In the genomic region with DNA sequence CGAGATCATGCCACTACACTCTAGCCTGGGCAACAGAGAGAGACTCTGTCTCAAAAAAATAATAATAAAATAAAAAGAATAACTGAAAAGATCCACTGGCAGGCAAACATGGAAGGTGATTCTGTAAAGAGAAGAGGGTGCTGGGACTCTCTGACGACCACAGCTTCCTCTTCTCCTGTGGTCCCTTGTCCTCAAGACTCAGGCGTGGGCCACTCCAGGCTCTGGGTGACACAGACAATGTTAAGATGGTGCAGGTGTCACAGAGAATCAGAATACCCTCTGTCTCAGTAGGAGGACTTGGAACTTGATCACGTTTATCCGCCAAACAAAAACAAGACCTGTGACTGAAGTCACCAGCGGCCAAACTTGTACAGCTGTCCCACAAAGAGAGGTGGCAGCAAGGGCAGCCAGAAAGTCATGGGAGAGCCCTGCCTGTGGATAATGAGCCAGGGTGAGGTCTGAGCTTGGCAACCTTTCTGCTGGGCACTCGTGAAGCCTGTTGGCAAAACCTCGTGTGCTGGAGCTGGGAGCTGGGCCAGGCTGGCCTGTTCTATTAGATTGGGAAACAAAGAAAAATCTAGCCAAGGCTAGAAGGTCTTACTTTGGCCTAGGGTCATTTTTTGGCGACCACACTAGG, we compare ENCODE assay signal across 2 cellular contexts.
TF ChIP-seq lines count a peak whose summit lies in the region.

No MANE protein-coding gene starts in this region.

TF ChIP-seq in liver, 16 proteins besides CTCF, POLR2A, EP300 and RAD21 (continued from another document):
- TF ChIP-seq, protein P1, sequence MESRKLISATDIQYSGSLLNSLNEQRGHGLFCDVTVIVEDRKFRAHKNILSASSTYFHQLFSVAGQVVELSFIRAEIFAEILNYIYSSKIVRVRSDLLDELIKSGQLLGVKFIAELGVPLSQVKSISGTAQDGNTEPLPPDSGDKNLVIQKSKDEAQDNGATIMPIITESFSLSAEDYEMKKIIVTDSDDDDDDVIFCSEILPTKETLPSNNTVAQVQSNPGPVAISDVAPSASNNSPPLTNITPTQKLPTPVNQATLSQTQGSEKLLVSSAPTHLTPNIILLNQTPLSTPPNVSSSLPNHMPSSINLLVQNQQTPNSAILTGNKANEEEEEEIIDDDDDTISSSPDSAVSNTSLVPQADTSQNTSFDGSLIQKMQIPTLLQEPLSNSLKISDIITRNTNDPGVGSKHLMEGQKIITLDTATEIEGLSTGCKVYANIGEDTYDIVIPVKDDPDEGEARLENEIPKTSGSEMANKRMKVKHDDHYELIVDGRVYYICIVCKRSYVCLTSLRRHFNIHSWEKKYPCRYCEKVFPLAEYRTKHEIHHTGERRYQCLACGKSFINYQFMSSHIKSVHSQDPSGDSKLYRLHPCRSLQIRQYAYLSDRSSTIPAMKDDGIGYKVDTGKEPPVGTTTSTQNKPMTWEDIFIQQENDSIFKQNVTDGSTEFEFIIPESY (IDR thresholded peaks at IDR 0.05) = peak; percentile 63
- TF ChIP-seq, protein P2, sequence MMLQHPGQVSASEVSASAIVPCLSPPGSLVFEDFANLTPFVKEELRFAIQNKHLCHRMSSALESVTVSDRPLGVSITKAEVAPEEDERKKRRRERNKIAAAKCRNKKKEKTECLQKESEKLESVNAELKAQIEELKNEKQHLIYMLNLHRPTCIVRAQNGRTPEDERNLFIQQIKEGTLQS (IDR thresholded peaks at IDR 0.05) = no peak
- TF ChIP-seq YY1 (IDR thresholded peaks at IDR 0.05) (peak; percentile 72), NR2F2 (IDR thresholded peaks at IDR 0.05) (peak; percentile 40), FOXA2 (IDR thresholded peaks at IDR 0.05) (peak; percentile 19), TAF1 (conservative IDR thresholded peaks at IDR 0.05) (no peak)
- TF ChIP-seq, protein P3, sequence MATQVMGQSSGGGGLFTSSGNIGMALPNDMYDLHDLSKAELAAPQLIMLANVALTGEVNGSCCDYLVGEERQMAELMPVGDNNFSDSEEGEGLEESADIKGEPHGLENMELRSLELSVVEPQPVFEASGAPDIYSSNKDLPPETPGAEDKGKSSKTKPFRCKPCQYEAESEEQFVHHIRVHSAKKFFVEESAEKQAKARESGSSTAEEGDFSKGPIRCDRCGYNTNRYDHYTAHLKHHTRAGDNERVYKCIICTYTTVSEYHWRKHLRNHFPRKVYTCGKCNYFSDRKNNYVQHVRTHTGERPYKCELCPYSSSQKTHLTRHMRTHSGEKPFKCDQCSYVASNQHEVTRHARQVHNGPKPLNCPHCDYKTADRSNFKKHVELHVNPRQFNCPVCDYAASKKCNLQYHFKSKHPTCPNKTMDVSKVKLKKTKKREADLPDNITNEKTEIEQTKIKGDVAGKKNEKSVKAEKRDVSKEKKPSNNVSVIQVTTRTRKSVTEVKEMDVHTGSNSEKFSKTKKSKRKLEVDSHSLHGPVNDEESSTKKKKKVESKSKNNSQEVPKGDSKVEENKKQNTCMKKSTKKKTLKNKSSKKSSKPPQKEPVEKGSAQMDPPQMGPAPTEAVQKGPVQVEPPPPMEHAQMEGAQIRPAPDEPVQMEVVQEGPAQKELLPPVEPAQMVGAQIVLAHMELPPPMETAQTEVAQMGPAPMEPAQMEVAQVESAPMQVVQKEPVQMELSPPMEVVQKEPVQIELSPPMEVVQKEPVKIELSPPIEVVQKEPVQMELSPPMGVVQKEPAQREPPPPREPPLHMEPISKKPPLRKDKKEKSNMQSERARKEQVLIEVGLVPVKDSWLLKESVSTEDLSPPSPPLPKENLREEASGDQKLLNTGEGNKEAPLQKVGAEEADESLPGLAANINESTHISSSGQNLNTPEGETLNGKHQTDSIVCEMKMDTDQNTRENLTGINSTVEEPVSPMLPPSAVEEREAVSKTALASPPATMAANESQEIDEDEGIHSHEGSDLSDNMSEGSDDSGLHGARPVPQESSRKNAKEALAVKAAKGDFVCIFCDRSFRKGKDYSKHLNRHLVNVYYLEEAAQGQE (IDR thresholded peaks at IDR 0.05) = peak; percentile 62
- TF ChIP-seq, protein P4, sequence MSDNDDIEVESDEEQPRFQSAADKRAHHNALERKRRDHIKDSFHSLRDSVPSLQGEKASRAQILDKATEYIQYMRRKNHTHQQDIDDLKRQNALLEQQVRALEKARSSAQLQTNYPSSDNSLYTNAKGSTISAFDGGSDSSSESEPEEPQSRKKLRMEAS (IDR thresholded peaks at IDR 0.05) = peak; percentile 86
TF ChIP-seq in liver: peak in this region for 12.

TF ChIP-seq in HepG2, 621 proteins besides CTCF, POLR2A, EP300 and RAD21 (continued from another document):
- TF ChIP-seq, protein P5, sequence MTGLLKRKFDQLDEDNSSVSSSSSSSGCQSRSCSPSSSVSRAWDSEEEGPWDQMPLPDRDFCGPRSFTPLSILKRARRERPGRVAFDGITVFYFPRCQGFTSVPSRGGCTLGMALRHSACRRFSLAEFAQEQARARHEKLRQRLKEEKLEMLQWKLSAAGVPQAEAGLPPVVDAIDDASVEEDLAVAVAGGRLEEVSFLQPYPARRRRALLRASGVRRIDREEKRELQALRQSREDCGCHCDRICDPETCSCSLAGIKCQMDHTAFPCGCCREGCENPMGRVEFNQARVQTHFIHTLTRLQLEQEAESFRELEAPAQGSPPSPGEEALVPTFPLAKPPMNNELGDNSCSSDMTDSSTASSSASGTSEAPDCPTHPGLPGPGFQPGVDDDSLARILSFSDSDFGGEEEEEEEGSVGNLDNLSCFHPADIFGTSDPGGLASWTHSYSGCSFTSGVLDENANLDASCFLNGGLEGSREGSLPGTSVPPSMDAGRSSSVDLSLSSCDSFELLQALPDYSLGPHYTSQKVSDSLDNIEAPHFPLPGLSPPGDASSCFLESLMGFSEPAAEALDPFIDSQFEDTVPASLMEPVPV (CRISPR knock-in tag; IDR thresholded peaks at IDR 0.05) = no peak
- TF ChIP-seq, protein P6, sequence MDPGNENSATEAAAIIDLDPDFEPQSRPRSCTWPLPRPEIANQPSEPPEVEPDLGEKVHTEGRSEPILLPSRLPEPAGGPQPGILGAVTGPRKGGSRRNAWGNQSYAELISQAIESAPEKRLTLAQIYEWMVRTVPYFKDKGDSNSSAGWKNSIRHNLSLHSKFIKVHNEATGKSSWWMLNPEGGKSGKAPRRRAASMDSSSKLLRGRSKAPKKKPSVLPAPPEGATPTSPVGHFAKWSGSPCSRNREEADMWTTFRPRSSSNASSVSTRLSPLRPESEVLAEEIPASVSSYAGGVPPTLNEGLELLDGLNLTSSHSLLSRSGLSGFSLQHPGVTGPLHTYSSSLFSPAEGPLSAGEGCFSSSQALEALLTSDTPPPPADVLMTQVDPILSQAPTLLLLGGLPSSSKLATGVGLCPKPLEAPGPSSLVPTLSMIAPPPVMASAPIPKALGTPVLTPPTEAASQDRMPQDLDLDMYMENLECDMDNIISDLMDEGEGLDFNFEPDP (CRISPR knock-in tag; conservative IDR thresholded peaks at IDR 0.05) = no peak
- TF ChIP-seq, protein P7, sequence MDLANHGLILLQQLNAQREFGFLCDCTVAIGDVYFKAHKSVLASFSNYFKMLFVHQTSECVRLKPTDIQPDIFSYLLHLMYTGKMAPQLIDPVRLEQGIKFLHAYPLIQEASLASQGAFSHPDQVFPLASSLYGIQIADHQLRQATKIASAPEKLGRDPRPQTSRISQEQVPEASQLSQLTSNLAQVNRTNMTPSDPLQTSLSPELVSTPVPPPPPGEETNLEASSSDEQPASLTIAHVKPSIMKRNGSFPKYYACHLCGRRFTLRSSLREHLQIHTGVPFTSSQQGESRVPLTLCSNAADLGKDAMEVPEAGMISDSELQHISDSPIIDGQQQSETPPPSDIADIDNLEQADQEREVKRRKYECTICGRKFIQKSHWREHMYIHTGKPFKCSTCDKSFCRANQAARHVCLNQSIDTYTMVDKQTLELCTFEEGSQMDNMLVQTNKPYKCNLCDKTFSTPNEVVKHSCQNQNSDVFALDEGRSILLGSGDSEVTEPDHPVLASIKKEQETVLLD (CRISPR knock-in tag; IDR thresholded peaks at IDR 0.05; ENCODE audit: low read depth) = no peak
- no peak for TF ChIP-seq ASH2L (IDR thresholded peaks at IDR 0.05; ENCODE audit: insufficient read length, low read depth, low read length)
- no peak for TF ChIP-seq ETV5 (CRISPR knock-in tag; IDR thresholded peaks at IDR 0.05; ENCODE audit: borderline replicate concordance)
- TF ChIP-seq ATRX (CRISPR knock-in tag; IDR thresholded peaks at IDR 0.05; ENCODE audit: borderline replicate concordance) = no peak
- TF ChIP-seq, protein P8, sequence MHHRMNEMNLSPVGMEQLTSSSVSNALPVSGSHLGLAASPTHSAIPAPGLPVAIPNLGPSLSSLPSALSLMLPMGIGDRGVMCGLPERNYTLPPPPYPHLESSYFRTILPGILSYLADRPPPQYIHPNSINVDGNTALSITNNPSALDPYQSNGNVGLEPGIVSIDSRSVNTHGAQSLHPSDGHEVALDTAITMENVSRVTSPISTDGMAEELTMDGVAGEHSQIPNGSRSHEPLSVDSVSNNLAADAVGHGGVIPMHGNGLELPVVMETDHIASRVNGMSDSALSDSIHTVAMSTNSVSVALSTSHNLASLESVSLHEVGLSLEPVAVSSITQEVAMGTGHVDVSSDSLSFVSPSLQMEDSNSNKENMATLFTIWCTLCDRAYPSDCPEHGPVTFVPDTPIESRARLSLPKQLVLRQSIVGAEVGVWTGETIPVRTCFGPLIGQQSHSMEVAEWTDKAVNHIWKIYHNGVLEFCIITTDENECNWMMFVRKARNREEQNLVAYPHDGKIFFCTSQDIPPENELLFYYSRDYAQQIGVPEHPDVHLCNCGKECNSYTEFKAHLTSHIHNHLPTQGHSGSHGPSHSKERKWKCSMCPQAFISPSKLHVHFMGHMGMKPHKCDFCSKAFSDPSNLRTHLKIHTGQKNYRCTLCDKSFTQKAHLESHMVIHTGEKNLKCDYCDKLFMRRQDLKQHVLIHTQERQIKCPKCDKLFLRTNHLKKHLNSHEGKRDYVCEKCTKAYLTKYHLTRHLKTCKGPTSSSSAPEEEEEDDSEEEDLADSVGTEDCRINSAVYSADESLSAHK (CRISPR knock-in tag; IDR thresholded peaks at IDR 0.05; ENCODE audit: borderline replicate concordance) = no peak
